In genomic region chr1:165075725-165076370, GRCh38 we compare ENCODE assay signal across 8 cellular contexts.
DNase-seq lines count a peak whose midpoint lies in the region; ATAC-seq and TF ChIP-seq lines count a peak whose summit lies in the region.

No MANE protein-coding gene starts in this region.

- in situ Hi-C loops in GM13976 (cut with MboI; ENCODE audit: low sequenced_read_pairs, unreplicated experiment), result no loop called here

- H3K9me3 ChIP-seq in HCT116 (ENCODE audit: control insufficient read depth in 1 of 2, insufficient read depth in 1 of 2, low read depth in 1 of 2, low read length in 2 of 2), result no peaks in the 10 kb centered on the region

- intact Hi-C loops in HCT116 (cut with micrococcal nuclease), result loop anchor here (1.0 to 2.0 kb wide), 2 partner anchors 909 to 1715 kb away; no protein-coding TSS in a partner anchor

- no peak overlapping the region for H3K4me3 Mint-ChIP-seq in neural crest cell

- H4K20me1 ChIP-seq in HCT116 (ENCODE audit: insufficient read depth), result no peaks in the 10 kb centered on the region

- H3K27me3 ChIP-seq in BJ (ENCODE audit: control insufficient read depth, insufficient read depth, low read length), result no peaks in the 10 kb centered on the region
- no peaks in the 10 kb centered on the region for H3K27me3 ChIP-seq in HCT116 (ENCODE audit: insufficient read depth, low read length)

- BruUV-seq in HCT116 (replicated peaks; lab: Mats Ljungman, UMichigan), result no TSS peak

- no peak for DNase-seq in BJ (ENCODE audit: low read depth)
- DNase-seq in HCT116 (ENCODE audit: low read depth, low spot score), result no peak
- peak; percentile 82 for DNase-seq in NCI-H69 (lab: John Stamatoyannopoulos, UW)
- DNase-seq in dermis blood vessel endothelial cell, result peak; percentile 33
- DNase-seq in neural crest cell (ENCODE audit: low read depth, low spot score), result peak; percentile 18
- no peak for DNase-seq in GM13976 (ENCODE audit: low spot score)

- no peak overlapping the region for H3K4me3 ChIP-seq in BJ (ENCODE audit: low read depth, low read length)
- H3K4me3 ChIP-seq in HCT116 (replicated peaks in 1 of 2; ENCODE audit: low read depth in 1 of 2, low read length in 2 of 2), result no peak overlapping the region

- TF ChIP-seq CTCF in BJ (IDR thresholded peaks at IDR 0.05; ENCODE audit: insufficient read depth, low read depth, low read length) (peak; percentile 77), HCT116 (IDR thresholded peaks at IDR 0.05 in 2 of 3, conservative IDR thresholded peaks at IDR 0.05 in 1 of 3; ENCODE audit: borderline replicate concordance in 1 of 3, insufficient read depth in 1 of 3, low read depth in 2 of 3, low read length in 2 of 3) (peak; percentile 16 to 71 (median 70); a peak in 4 of 6 replicates), neural crest cell (conservative IDR thresholded peaks at IDR 0.05) (peak; percentile 76), GM13976 (IDR thresholded peaks at IDR 0.05; ENCODE audit: borderline replicate concordance, control extremely low read depth, extremely low read depth, insufficient read depth, missing control alignments) (no peak)

- RAD21 ChIA-PET in HCT116 (lab: Charles Lee; ENCODE audit: low non-redundant PET in 1 of 2, low total read pairs in 2 of 2, uncharacterized antibody in 2 of 2, unreplicated experiment in 2 of 2), result no interaction called here

- H3K79me2 ChIP-seq in HCT116 (ENCODE audit: insufficient read depth, low read length), result no peaks in the 10 kb centered on the region

- no peak overlapping the region for H3K4me2 ChIP-seq in HCT116 (ENCODE audit: low read length)

- peaks cover 8% of the 10 kb centered on the region for H3K4me1 Mint-ChIP-seq in neural crest cell

- no peaks in the 10 kb centered on the region for H3K9me2 ChIP-seq in HCT116 (ENCODE audit: insufficient read depth)

- H3K9ac ChIP-seq in HCT116 (ENCODE audit: low read length), result no peak overlapping the region

- ATAC-seq in HCT116 (peak; percentile 84), GM19023 (IDR thresholded peaks at IDR 0.05; ENCODE audit: unreplicated experiment) (no peak), GM18909 (IDR thresholded peaks at IDR 0.05; ENCODE audit: poor library complexity, unreplicated experiment) (no peak)

- no peaks in the 10 kb centered on the region for H3K4me1 ChIP-seq in HCT116 (ENCODE audit: control insufficient read depth in 1 of 2, insufficient read depth in 2 of 2, low read length in 2 of 2)

- POLR2A ChIA-PET in BJ (lab: Charles Lee), result no interaction called here
- POLR2A ChIA-PET in HCT116 (lab: Charles Lee), result no interaction called here

- H3K36me3 Mint-ChIP-seq in neural crest cell (ENCODE audit: low read depth), result peaks cover 7% of the 10 kb centered on the region

- CTCF ChIA-PET in BJ (lab: Yijun Ruan, JAX), result interaction anchor here (0.6 to 1.4 kb wide), 12 partner anchors 8 to 1553 kb away, joined by 3 to 7 read pairs (median 3); no protein-coding TSS in a partner anchor
- CTCF ChIA-PET in HCT116 (lab: Charles Lee), result no interaction called here

- no peaks in the 10 kb centered on the region for H3K36me3 ChIP-seq in BJ (ENCODE audit: control insufficient read depth, insufficient read depth, low read length)
- no peaks in the 10 kb centered on the region for H3K36me3 ChIP-seq in HCT116 (ENCODE audit: control insufficient read depth in 1 of 2, insufficient read depth in 2 of 2, low read length in 2 of 2)

- no peaks in the 10 kb centered on the region for H3K27me3 Mint-ChIP-seq in neural crest cell (ENCODE audit: low read depth)

- no peak overlapping the region for H3K27ac ChIP-seq in HCT116 (ENCODE audit: low read depth, low read length)

- TF ChIP-seq RAD21 in HCT116 (IDR thresholded peaks at IDR 0.05; ENCODE audit: low read depth), result peak; percentile 50

- peaks cover 5% of the 10 kb centered on the region for H3K9me3 Mint-ChIP-seq in neural crest cell

- no peak for TF ChIP-seq POLR2A in HCT116 (IDR thresholded peaks at IDR 0.05; ENCODE audit: borderline replicate concordance, extremely low read depth, insufficient read depth, insufficient read length)

- H3K27ac Mint-ChIP-seq in neural crest cell (ENCODE audit: unreplicated experiment), result no peak overlapping the region

- H2AFZ ChIP-seq in HCT116 (ENCODE audit: low read depth, low read length, poor library complexity, severe bottlenecking), result peak overlapping the region; percentile 44

TF ChIP-seq in HCT116, 20 proteins besides CTCF, POLR2A, EP300 and RAD21:
- TF ChIP-seq ZBTB33 (IDR thresholded peaks at IDR 0.05; ENCODE audit: extremely low read depth, insufficient replicate concordance, low read length), result no peak
- no peak for TF ChIP-seq FOSL1 (IDR thresholded peaks at IDR 0.05; ENCODE audit: low read depth)
- TF ChIP-seq POLR2AphosphoS5 (IDR thresholded peaks at IDR 0.05; ENCODE audit: low read depth, low read length), result no peak
- no peak for TF ChIP-seq ZNF274 (IDR thresholded peaks at IDR 0.05; ENCODE audit: low read depth, low read length)
- TF ChIP-seq YY1 (IDR thresholded peaks at IDR 0.05; ENCODE audit: extremely low read depth, insufficient replicate concordance, low read depth, low read length), result peak; percentile 9
- TF ChIP-seq SP1 (IDR thresholded peaks at IDR 0.05; ENCODE audit: low read depth), result no peak
- peak; percentile 21; the same call in 1 of the 2 replicates for TF ChIP-seq CBX3 (IDR thresholded peaks at IDR 0.05; ENCODE audit: low read depth)
- no peak for TF ChIP-seq CEBPB (IDR thresholded peaks at IDR 0.05; ENCODE audit: low read depth)
- TF ChIP-seq REST (IDR thresholded peaks at IDR 0.05; ENCODE audit: low read depth), result no peak
- TF ChIP-seq ATF3 (IDR thresholded peaks at IDR 0.05), result no peak
- TF ChIP-seq EGR1 (IDR thresholded peaks at IDR 0.05; ENCODE audit: low read depth), result no peak

Comparison
In these comparisons a context has a peak if more than half of its experiments do, and no peak if none do; other contexts are left out.
1. DNase-seq: peak in NCI-H69 (single experiment), dermis blood vessel endothelial cell (single experiment) and neural crest cell (single experiment); none in BJ (single experiment), HCT116 (single experiment) and GM13976 (single experiment).